In the genomic region with DNA sequence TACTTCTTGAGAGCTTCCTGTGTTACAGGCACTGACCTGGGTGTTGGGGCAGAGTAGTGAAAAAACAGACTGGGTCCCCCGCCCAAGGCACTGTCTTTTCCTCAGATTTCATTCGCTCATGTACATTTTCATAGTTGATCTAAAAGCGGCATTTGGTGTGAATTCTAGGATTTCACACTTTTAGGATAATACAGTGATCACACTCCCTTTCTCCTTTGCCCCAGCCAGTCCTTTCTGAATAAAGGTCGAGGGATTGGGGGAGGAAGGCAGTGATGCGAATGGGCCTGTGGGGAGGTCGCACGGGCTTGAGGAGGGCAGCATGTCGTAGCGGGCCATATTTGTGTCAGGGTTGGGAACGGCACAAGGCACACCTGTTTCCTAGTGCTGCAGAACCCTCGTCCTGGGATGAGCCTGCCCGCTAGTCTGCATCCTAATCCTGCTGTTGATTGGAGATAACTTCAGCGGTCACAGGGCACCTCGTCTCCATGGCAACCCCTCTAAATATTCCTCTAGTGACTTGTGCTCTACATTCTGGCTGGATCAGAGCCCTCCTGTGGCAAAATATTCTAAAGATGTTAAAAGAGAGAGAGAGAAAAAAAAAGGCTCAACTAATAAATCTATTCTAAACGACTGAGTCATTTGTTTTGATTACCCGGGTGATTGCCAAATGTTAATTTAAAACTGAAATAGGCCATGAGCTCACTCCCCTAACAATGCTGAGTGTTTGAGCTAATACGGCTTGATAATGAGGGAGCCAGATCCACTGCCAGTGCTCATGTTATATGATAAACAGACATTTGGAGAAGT, we compare ENCODE assay signal across 8 cellular contexts. TPM values are rescaled to one million over a fixed set of nuclear protein-coding genes. Genes with fewer than 3 reads are reported as not detected.
A peak's percentile ranks its signal among the peaks of the same experiment; 100 is the strongest.
DNase-seq lines count a peak whose midpoint lies in the region; ATAC-seq lines count a peak whose summit lies in the region.

No MANE protein-coding gene starts in this region.

- ATAC-seq in HG02588 (IDR thresholded peaks at IDR 0.05; ENCODE audit: unreplicated experiment): no peak
- no peak for ATAC-seq in stimulated activated naive CD8-positive, alpha-beta T cell treated with anti-CD3 and anti-CD28 coated beads, Interleukin-15, Interleukin-2, amounts not matched to agents 100 U/mL and 50 U/mL, for 24 hours
- no peak for ATAC-seq in GM18873 (IDR thresholded peaks at IDR 0.05; ENCODE audit: low FRiP score, unreplicated experiment)
- ATAC-seq in HG02973 (IDR thresholded peaks at IDR 0.05; ENCODE audit: unreplicated experiment): no peak

- intact Hi-C loops in head of caudate nucleus (cut with DNase I): loop anchor here (10.0 kb wide), 1 partner anchor 144 kb away; no protein-coding TSS in a partner anchor

- peak; percentile 89 for DNase-seq in H4 (ENCODE audit: low spot score)
- peak; percentile 36 for DNase-seq in T1000 (lab: John Stamatoyannopoulos, UW)
- peak in 26 of 42 donors; percentile 5 to 60 (median 32) for DNase-seq in head of caudate nucleus
- peak; percentile 91 for DNase-seq in renal cortical epithelial cell (ENCODE audit: low read depth)
- DNase-seq in stimulated activated naive CD8-positive, alpha-beta T cell treated with anti-CD3 and anti-CD28 coated beads, Interleukin-15, Interleukin-2, amounts not matched to agents 100 U/mL and 50 U/mL, for 24 hours: no peak

RNA-seq across cellular contexts. Expression of gene FHL1, which starts 21.8 kb away (rescaled TPM):
- total RNA-seq in H4 (2014; rRNA removed; shearing (Covaris generic)): 139 and 149 TPM in 2 replicates
- total RNA-seq in renal cortical epithelial cell: 19.3 and 86.2 TPM in 2 replicates
